ENCODE assay signal across 12 cellular contexts in the genomic region with DNA sequence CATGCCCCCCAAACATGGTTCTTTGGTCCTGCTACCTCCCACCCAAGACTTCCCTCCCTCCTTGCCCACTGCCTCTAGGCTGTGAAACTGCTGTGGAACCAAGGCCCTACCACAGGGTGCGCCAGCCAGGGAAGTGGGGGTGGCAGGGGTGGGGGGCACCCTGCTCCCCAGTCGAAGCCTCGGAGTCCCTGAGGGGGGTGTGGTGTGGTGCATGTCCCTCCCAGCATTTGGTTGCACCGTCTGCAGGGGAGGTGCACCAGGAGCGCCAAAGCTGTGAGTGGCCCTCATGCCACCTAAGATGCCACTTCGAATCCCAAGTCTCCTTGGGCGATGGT. TPM values are rescaled to one million over a fixed set of nuclear protein-coding genes. Genes with fewer than 3 reads are reported as not detected.
DNase-seq lines count a peak whose midpoint lies in the region; ATAC-seq and TF ChIP-seq lines count a peak whose summit lies in the region.
"Had no signal": no experiment of that assay in that cellular context is flagged by ENCODE, and none has a peak within 500 bp of the region (broad histone marks: within the 10 kb centered on the region; RNA-seq: fewer than 3 reads in every experiment).

No MANE protein-coding gene starts in this region.

- WGBS in gastroesophageal sphincter (ENCODE audit: low coverage in 1 of 2), 2 donors, result 80% methylated on average over 1 of the region's 7 CpGs; no CpG with 5 or more reads in 1 of the 2 donors

- peaks cover 0 to 33% (median 16%) of the 10 kb centered on the region in 3 donors for H3K4me1 ChIP-seq in gastroesophageal sphincter

- TF ChIP-seq EP300 in gastroesophageal sphincter (IDR thresholded peaks at IDR 0.05), result no peak

- H3K9me3 ChIP-seq in gastroesophageal sphincter, result no peaks in the 10 kb centered on the region

- H3K27me3 ChIP-seq in gastroesophageal sphincter, result no peaks in the 10 kb centered on the region
- H3K27me3 ChIP-seq: brain microvascular endothelial cell had no signal

- H3K27ac ChIP-seq in gastroesophageal sphincter, result peak overlapping the region in 1 of 4 donors; percentile 21
- H3K27ac ChIP-seq: brain microvascular endothelial cell had no signal

- intact Hi-C loops in CD14-positive monocyte (cut with micrococcal nuclease), result no loop called here
- intact Hi-C loops in activated T-helper 2 cell treated with anti-CD3 and anti-CD28 coated beads, Interferon-gamma antibody, Interleukin-2, Interleukin-4, amounts not matched to agents 10 μg/mL and 5 μg/mL and 100 μg/mL, durations not matched to agents 14 hours and 24 hours and 36 hours (cut with micrococcal nuclease), result loop anchor here (1.0 to 5.0 kb wide), 2 partner anchors 11 to 95 kb away; partner anchors contain the start of gene PRPF6

- ATAC-seq in GM18511 (IDR thresholded peaks at IDR 0.05; ENCODE audit: unreplicated experiment) (peak; percentile 1), naive B cell (ENCODE audit: low read depth in 2 of 2) (peak; percentile 1), HG03095 (IDR thresholded peaks at IDR 0.05; ENCODE audit: unreplicated experiment) (no peak), gastroesophageal sphincter (no peak), GM21825 (IDR thresholded peaks at IDR 0.05; ENCODE audit: unreplicated experiment) (no peak)

- DNase-seq in CD14-positive monocyte (ENCODE audit: low spot score), result no peak
- no peak for DNase-seq in activated T-helper 2 cell treated with anti-CD3 and anti-CD28 coated beads, Interferon-gamma antibody, Interleukin-2, Interleukin-4, amounts not matched to agents 10 μg/mL and 5 μg/mL and 100 μg/mL, durations not matched to agents 14 hours and 24 hours and 36 hours (ENCODE audit: low spot score)
- no peak for DNase-seq in naive B cell
- DNase-seq in NCI-H2029 treated with DMSO at 0.1 percent for 48 hours (lab: John Stamatoyannopoulos, UW), result no peak
- DNase-seq: brain microvascular endothelial cell, COR-L47, SHP77 treated with DMSO at 0.1 percent for 48 hours had no signal

- H3K27me3 Mint-ChIP-seq in CD14-positive monocyte (ENCODE audit: low read depth in 3 of 3) (peaks cover 3% of the 10 kb centered on the region in 3 donors), naive B cell (no peaks in the 10 kb centered on the region)
- H3K27me3 Mint-ChIP-seq in activated T-helper 2 cell treated with anti-CD3 and anti-CD28 coated beads, Interferon-gamma antibody, Interleukin-2, Interleukin-4, amounts not matched to agents 10 μg/mL and 5 μg/mL and 100 μg/mL, durations not matched to agents 14 hours and 24 hours and 36 hours (ENCODE audit: low read depth), result peaks cover 10% of the 10 kb centered on the region

- H3K4me3 ChIP-seq in gastroesophageal sphincter, result peak overlapping the region in 1 of 2 donors; percentile 78

- H3K9me3 Mint-ChIP-seq in CD14-positive monocyte, result no peaks in the 10 kb centered on the region
- no peaks in the 10 kb centered on the region for H3K9me3 Mint-ChIP-seq in activated T-helper 2 cell treated with anti-CD3 and anti-CD28 coated beads, Interferon-gamma antibody, Interleukin-2, Interleukin-4, amounts not matched to agents 10 μg/mL and 5 μg/mL and 100 μg/mL, durations not matched to agents 14 hours and 24 hours and 36 hours
- no peaks in the 10 kb centered on the region for H3K9me3 Mint-ChIP-seq in naive B cell

- H3K4me1 Mint-ChIP-seq in CD14-positive monocyte (peaks cover 44% of the 10 kb centered on the region), naive B cell (peaks cover 41 to 53% (median 49%) of the 10 kb centered on the region in 3 donors)
- H3K4me1 Mint-ChIP-seq in activated T-helper 2 cell treated with anti-CD3 and anti-CD28 coated beads, Interferon-gamma antibody, Interleukin-2, Interleukin-4, amounts not matched to agents 10 μg/mL and 5 μg/mL and 100 μg/mL, durations not matched to agents 14 hours and 24 hours and 36 hours (ENCODE audit: low read depth), result peaks cover 16% of the 10 kb centered on the region

- H3K4me3 Mint-ChIP-seq in CD14-positive monocyte (peak overlapping the region; percentile 95 to 97), naive B cell (peak overlapping the region; percentile 80 to 96 (median 92))
- peak overlapping the region; percentile 95 for H3K4me3 Mint-ChIP-seq in activated T-helper 2 cell treated with anti-CD3 and anti-CD28 coated beads, Interferon-gamma antibody, Interleukin-2, Interleukin-4, amounts not matched to agents 10 μg/mL and 5 μg/mL and 100 μg/mL, durations not matched to agents 14 hours and 24 hours and 36 hours (ENCODE audit: low read depth)

- no peak for TF ChIP-seq POLR2A in gastroesophageal sphincter (IDR thresholded peaks at IDR 0.05)

- TF ChIP-seq CTCF in CD14-positive monocyte (IDR thresholded peaks at IDR 0.05), result no peak
- TF ChIP-seq CTCF in gastroesophageal sphincter (IDR thresholded peaks at IDR 0.05), result no peak

- H3K36me3 ChIP-seq in gastroesophageal sphincter, result peaks cover 0 to 31% of the 10 kb centered on the region in 2 donors
- H3K36me3 ChIP-seq: brain microvascular endothelial cell had no signal

- peaks cover 27 to 43% of the 10 kb centered on the region in 2 donors for H3K36me3 Mint-ChIP-seq in CD14-positive monocyte
- peaks cover 25% of the 10 kb centered on the region for H3K36me3 Mint-ChIP-seq in activated T-helper 2 cell treated with anti-CD3 and anti-CD28 coated beads, Interferon-gamma antibody, Interleukin-2, Interleukin-4, amounts not matched to agents 10 μg/mL and 5 μg/mL and 100 μg/mL, durations not matched to agents 14 hours and 24 hours and 36 hours (ENCODE audit: low read depth)
- no peaks in the 10 kb centered on the region for H3K36me3 Mint-ChIP-seq in naive B cell

- H3K27ac Mint-ChIP-seq in CD14-positive monocyte (peak overlapping the region in 6 of 7 donors; percentile 89 to 94 (median 93)), naive B cell (peak overlapping the region in 5 of 6 donors; percentile 91 to 96 (median 94))
- peak overlapping the region; percentile 79 for H3K27ac Mint-ChIP-seq in activated T-helper 2 cell treated with anti-CD3 and anti-CD28 coated beads, Interferon-gamma antibody, Interleukin-2, Interleukin-4, amounts not matched to agents 10 μg/mL and 5 μg/mL and 100 μg/mL, durations not matched to agents 14 hours and 24 hours and 36 hours

RNA-seq across cellular contexts. Expression of gene RGS19, which starts 1.8 kb away (rescaled TPM):
- 100 to 1,000 TPM; 244 to 280 TPM for polyA plus RNA-seq in CD14-positive monocyte
- 42.0 and 43.3 TPM in 2 replicates for total RNA-seq in activated T-helper 2 cell treated with anti-CD3 and anti-CD28 coated beads, Interferon-gamma antibody, Interleukin-2, Interleukin-4, amounts not matched to agents 10 μg/mL and 5 μg/mL and 100 μg/mL, durations not matched to agents 14 hours and 24 hours and 36 hours
- 100 to 1,000 TPM; 112 to 170 (median 132) TPM for polyA plus RNA-seq in naive B cell (ENCODE audit: low read depth in 6 of 6)
- 10 to 100 TPM in 2 of 4 donors, 1 to 10 TPM in 2; 3.4 to 16.0 (median 10.5) TPM for total RNA-seq in gastroesophageal sphincter

RNA-seq across cellular contexts. Expression of gene OPRL1, which starts 2.4 kb away (rescaled TPM):
- polyA plus RNA-seq in CD14-positive monocyte (1 to 10 TPM; 7.0 to 8.8 TPM), naive B cell (ENCODE audit: low read depth in 6 of 6) (1 to 10 TPM in 5 of 6 donors, under 1 TPM in 1; 0.91 to 3.4 (median 2.3) TPM)
- 0.32 and 0.41 TPM in 2 replicates for total RNA-seq in activated T-helper 2 cell treated with anti-CD3 and anti-CD28 coated beads, Interferon-gamma antibody, Interleukin-2, Interleukin-4, amounts not matched to agents 10 μg/mL and 5 μg/mL and 100 μg/mL, durations not matched to agents 14 hours and 24 hours and 36 hours
- total RNA-seq in gastroesophageal sphincter, result 1 to 10 TPM in 1 of 4 donors, under 1 TPM in 3; 0.50 to 1.1 (median 0.66) TPM

RNA-seq across cellular contexts. Expression of gene LKAAEAR1, which starts 6.7 kb away (rescaled TPM):
- polyA plus RNA-seq in CD14-positive monocyte (under 1 TPM; 0.61 to 0.86 TPM), naive B cell (ENCODE audit: low read depth in 6 of 6) (under 1 TPM in 1 of 6 donors, not detected in 5; 0.47 TPM)
- total RNA-seq in activated T-helper 2 cell treated with anti-CD3 and anti-CD28 coated beads, Interferon-gamma antibody, Interleukin-2, Interleukin-4, amounts not matched to agents 10 μg/mL and 5 μg/mL and 100 μg/mL, durations not matched to agents 14 hours and 24 hours and 36 hours, result 0.21 and 0.25 TPM in 2 replicates
- total RNA-seq in gastroesophageal sphincter, result under 1 TPM in 1 of 4 donors, not detected in 3; 0.81 TPM
- total RNA-seq: renal cortical epithelial cell had no signal

RNA-seq across cellular contexts. Expression of gene TCEA2, which starts 14.5 kb away (rescaled TPM):
- 10 to 100 TPM; 15.7 to 16.0 TPM for polyA plus RNA-seq in CD14-positive monocyte
- total RNA-seq in activated T-helper 2 cell treated with anti-CD3 and anti-CD28 coated beads, Interferon-gamma antibody, Interleukin-2, Interleukin-4, amounts not matched to agents 10 μg/mL and 5 μg/mL and 100 μg/mL, durations not matched to agents 14 hours and 24 hours and 36 hours, result 49.0 and 49.9 TPM in 2 replicates
- polyA plus RNA-seq in naive B cell (ENCODE audit: low read depth in 6 of 6), result 10 to 100 TPM; 30.2 to 51.5 (median 41.4) TPM
- 10 to 100 TPM; 28.1 to 39.7 (median 33.6) TPM for total RNA-seq in gastroesophageal sphincter

RNA-seq across cellular contexts. Expression of gene SOX18, which starts 28.1 kb away (rescaled TPM):
- not detected for polyA plus RNA-seq in CD14-positive monocyte
- total RNA-seq in activated T-helper 2 cell treated with anti-CD3 and anti-CD28 coated beads, Interferon-gamma antibody, Interleukin-2, Interleukin-4, amounts not matched to agents 10 μg/mL and 5 μg/mL and 100 μg/mL, durations not matched to agents 14 hours and 24 hours and 36 hours, result 1.0 and 1.1 TPM in 2 replicates
- not detected for polyA plus RNA-seq in naive B cell (ENCODE audit: low read depth in 6 of 6)
- total RNA-seq in gastroesophageal sphincter, result 10 to 100 TPM in 1 of 4 donors, 1 to 10 TPM in 3; 4.4 to 13.3 (median 7.1) TPM

Comparison
In these comparisons a context has a peak if more than half of its experiments do, and no peak if none do; other contexts are left out.
1. ATAC-seq: peak in GM18511 (single experiment) and naive B cell (2 of 2); none in HG03095 (single experiment), gastroesophageal sphincter (single experiment) and GM21825 (single experiment).
2. Peak in every context shown above with its lines, with median percentiles within 50 percentile points of each other: H3K27ac Mint-ChIP-seq and H3K4me3 Mint-ChIP-seq.